ENCODE assay signal across 9 cellular contexts in the genomic region with DNA sequence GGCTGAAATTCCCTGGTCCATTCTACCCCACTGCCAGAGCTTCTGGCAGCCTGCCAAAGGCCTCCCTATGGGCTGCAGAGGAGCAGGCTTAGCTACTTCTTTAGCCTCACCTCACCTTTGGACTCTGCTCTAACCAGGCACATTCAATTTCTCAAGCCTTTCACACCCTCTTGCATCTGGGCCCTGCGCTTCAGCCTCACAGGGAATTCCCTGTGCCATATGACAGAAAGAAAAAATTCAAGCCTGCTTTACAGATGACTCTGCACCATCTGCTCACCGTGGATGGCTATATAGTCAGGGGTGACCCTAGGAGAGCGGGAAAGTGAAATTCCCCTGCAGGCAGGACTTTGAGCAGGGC.
DNase-seq lines count a peak whose midpoint lies in the region; ATAC-seq and TF ChIP-seq lines count a peak whose summit lies in the region.
"Had no signal": no experiment of that assay in that cellular context is flagged by ENCODE, and none has a peak within 500 bp of the region (broad histone marks: within the 10 kb centered on the region; RNA-seq: fewer than 3 reads in every experiment).

No MANE protein-coding gene starts in this region.

- H3K27me3 Mint-ChIP-seq in chondrocyte (ENCODE audit: low read depth): no peaks in the 10 kb centered on the region

- ATAC-seq in HG03432 (IDR thresholded peaks at IDR 0.05; ENCODE audit: unreplicated experiment) (peak; percentile 81), body of pancreas (peak; percentile 81)
- peak; percentile 22 for ATAC-seq in stimulated activated naive CD8-positive, alpha-beta T cell treated with anti-CD3 and anti-CD28 coated beads, Interleukin-15, Interleukin-2, amounts not matched to agents 100 U/mL and 50 U/mL, for 24 hours

- no peak overlapping the region for H3K27ac Mint-ChIP-seq in chondrocyte (ENCODE audit: unreplicated experiment)
- H3K27ac Mint-ChIP-seq: B cell had no signal

- peaks cover 0 to 4% (median 0%) of the 10 kb centered on the region in 3 donors for H3K9me3 ChIP-seq in body of pancreas

- no peak for TF ChIP-seq CTCF in body of pancreas (IDR thresholded peaks at IDR 0.05)
- no peak for TF ChIP-seq CTCF in chondrocyte (IDR thresholded peaks at IDR 0.05)

- peak overlapping the region in 1 of 4 donors; percentile 15 for H3K27ac ChIP-seq in body of pancreas

- no peak for TF ChIP-seq POLR2A in body of pancreas (IDR thresholded peaks at IDR 0.05)

- peaks cover 23% of the 10 kb centered on the region for H3K9me3 Mint-ChIP-seq in chondrocyte (ENCODE audit: low read depth)

- no peaks in the 10 kb centered on the region for H3K27me3 ChIP-seq in body of pancreas

- H3K4me1 Mint-ChIP-seq in chondrocyte (ENCODE audit: low read depth): peaks cover 14% of the 10 kb centered on the region
- H3K4me1 Mint-ChIP-seq: B cell had no signal

- intact Hi-C loops in body of pancreas (cut with DNase I): no loop called here

- H3K36me3 Mint-ChIP-seq in chondrocyte (ENCODE audit: low read depth): peaks cover 12% of the 10 kb centered on the region

- DNase-seq in NCI-H748 (lab: John Stamatoyannopoulos, UW; ENCODE audit: unreplicated experiment) (peak; percentile 28), NCI-H748 treated with DMSO at 0.1 percent for 48 hours (lab: John Stamatoyannopoulos, UW) (no peak), body of pancreas (peak; percentile 68 to 94 (median 84)), NCI-H1048 (lab: John Stamatoyannopoulos, UW) (no peak), chondrocyte (ENCODE audit: low spot score) (no peak)
- no peak for DNase-seq in stimulated activated naive CD8-positive, alpha-beta T cell treated with anti-CD3 and anti-CD28 coated beads, Interleukin-15, Interleukin-2, amounts not matched to agents 100 U/mL and 50 U/mL, for 24 hours
- no peak for DNase-seq in activated CD4-positive, alpha-beta T cell treated with anti-CD3 and anti-CD28 coated beads for 4 hours

- H3K36me3 ChIP-seq in body of pancreas (replicated peaks in 1 of 2; ENCODE audit: insufficient read depth in 1 of 2, low read depth in 2 of 2): no peaks in the 10 kb centered on the region

- peaks cover 12% of the 10 kb centered on the region for H3K4me1 ChIP-seq in body of pancreas

- 37 to 44% methylated on average over 3 of the region's 3 CpGs for WGBS in body of pancreas, 2 donors

- H3K4me3 Mint-ChIP-seq in chondrocyte (ENCODE audit: unreplicated experiment): no peak overlapping the region
- H3K4me3 Mint-ChIP-seq: B cell had no signal

- no peak overlapping the region for H3K4me3 ChIP-seq in body of pancreas

Comparison
In these comparisons a context has a peak if more than half of its experiments do, and no peak if none do; other contexts are left out.
1. DNase-seq: peak in NCI-H748 (single experiment) and body of pancreas (4 of 4); none in NCI-H748 treated with DMSO at 0.1 percent for 48 hours (single experiment), stimulated activated naive CD8-positive, alpha-beta T cell treated with anti-CD3 and anti-CD28 coated beads, Interleukin-15, Interleukin-2, amounts not matched to agents 100 U/mL and 50 U/mL, for 24 hours (single experiment), activated CD4-positive, alpha-beta T cell treated with anti-CD3 and anti-CD28 coated beads for 4 hours (0 of 2), NCI-H1048 (single experiment) and chondrocyte (single experiment).
2. ATAC-seq: peak in every context shown above with its lines; median percentile 81 in HG03432; 81 in body of pancreas; 22 in stimulated activated naive CD8-positive, alpha-beta T cell treated with anti-CD3 and anti-CD28 coated beads, Interleukin-15, Interleukin-2, amounts not matched to agents 100 U/mL and 50 U/mL, for 24 hours.